In genomic region chr5:123087173-123088030, GRCh38 we compare ENCODE assay signal across 11 cellular contexts. TPM values are rescaled to one million over a fixed set of nuclear protein-coding genes. Genes with fewer than 3 reads are reported as not detected.
DNase-seq lines count a peak whose midpoint lies in the region; ATAC-seq and TF ChIP-seq lines count a peak whose summit lies in the region.
"Had no signal": no experiment of that assay in that cellular context is flagged by ENCODE, and none has a peak within 500 bp of the region (broad histone marks: within the 10 kb centered on the region; RNA-seq: fewer than 3 reads in every experiment).

No MANE protein-coding gene starts in this region.

- H3K4me3 Mint-ChIP-seq in mesothelial cell of epicardium: peak overlapping the region; percentile 91

- H3K36me3 Mint-ChIP-seq in mesothelial cell of epicardium: no peaks in the 10 kb centered on the region

- intact Hi-C loops in heart left ventricle (cut with DNase I) (loop anchor here in 2 of 10 donors (5.0 kb wide), 2 partner anchors 50 to 185 kb away; partner anchors contain the start of gene PPIC (in 1 of the 2)), right cardiac atrium (cut with DNase I) (no loop called here), ascending aorta (cut with DNase I) (loop anchor here (2.0 to 5.0 kb wide), 7 partner anchors 51 to 570 kb away; partner anchors contain the start of genes CEP120, PPIC, SNX2 and SNX24)

- peak overlapping the region in 8 of 12 donors; percentile 46 to 70 (median 52) for H3K4me3 ChIP-seq in heart left ventricle
- no peak overlapping the region for H3K4me3 ChIP-seq in right cardiac atrium (ENCODE audit: low read length)
- H3K4me3 ChIP-seq in ascending aorta: peak overlapping the region; percentile 71 to 97
- H3K4me3 ChIP-seq in thoracic aorta: peak overlapping the region; percentile 93

- H3K27me3 ChIP-seq in heart left ventricle (peaks cover 22 to 88% (median 50%) of the 10 kb centered on the region in 9 donors), right cardiac atrium (ENCODE audit: control insufficient read depth, insufficient read depth) (no peaks in the 10 kb centered on the region), ascending aorta (no peaks in the 10 kb centered on the region), thoracic aorta (replicated peaks; ENCODE audit: insufficient read depth) (no peaks in the 10 kb centered on the region), foreskin keratinocyte (peaks cover 98% of the 10 kb centered on the region)

- peaks cover 83% of the 10 kb centered on the region for H3K27me3 Mint-ChIP-seq in mesothelial cell of epicardium (ENCODE audit: low read depth)

- peaks cover 0 to 40% (median 19%) of the 10 kb centered on the region in 12 donors for H3K4me1 ChIP-seq in heart left ventricle
- peaks cover 4% of the 10 kb centered on the region for H3K4me1 ChIP-seq in right cardiac atrium (ENCODE audit: control insufficient read depth, insufficient read depth, low read length)
- H3K4me1 ChIP-seq in ascending aorta: no peaks in the 10 kb centered on the region
- peaks cover 2 to 12% of the 10 kb centered on the region in 2 donors for H3K4me1 ChIP-seq in thoracic aorta (ENCODE audit: control insufficient read depth in 1 of 2, low read depth in 2 of 2)
- H3K4me1 ChIP-seq in foreskin keratinocyte: no peaks in the 10 kb centered on the region

- TF ChIP-seq POLR2A in heart left ventricle (IDR thresholded peaks at IDR 0.05): no peak

- no peak overlapping the region for H3K27ac Mint-ChIP-seq in mesothelial cell of epicardium

- H3K9me3 ChIP-seq in heart left ventricle (no peaks in the 10 kb centered on the region), right cardiac atrium (ENCODE audit: control insufficient read depth, low read length) (no peaks in the 10 kb centered on the region), ascending aorta (no peaks in the 10 kb centered on the region), thoracic aorta (no peaks in the 10 kb centered on the region)

- no peak for ATAC-seq in heart left ventricle
- no peak for ATAC-seq in right cardiac atrium
- ATAC-seq in thoracic aorta (ENCODE audit: insufficient number of reproducible peaks, low FRiP score, low read depth): no peak
- ATAC-seq in foreskin keratinocyte: no peak

- no peaks in the 10 kb centered on the region for H3K36me3 ChIP-seq in heart left ventricle
- H3K36me3 ChIP-seq in ascending aorta: peaks cover 5 to 6% of the 10 kb centered on the region in 2 donors
- H3K36me3 ChIP-seq in thoracic aorta: no peaks in the 10 kb centered on the region
- H3K36me3 ChIP-seq: BLaER1 treated with 17β-estradiol and CSF1 and Interleukin-3, amounts not matched to agents 10 nM and 100 nM; brain microvascular endothelial cell had no signal

- TF ChIP-seq CTCF in heart left ventricle (IDR thresholded peaks at IDR 0.05) (no peak), ascending aorta (IDR thresholded peaks at IDR 0.05) (no peak), mesothelial cell of epicardium (IDR thresholded peaks at IDR 0.05; ENCODE audit: unreplicated experiment) (no peak), thoracic aorta (IDR thresholded peaks at IDR 0.05) (no peak), foreskin keratinocyte (conservative IDR thresholded peaks at IDR 0.05) (no peak)

- peaks cover 47% of the 10 kb centered on the region for H3K4me1 Mint-ChIP-seq in mesothelial cell of epicardium

- DNase-seq in heart left ventricle (peak in 1 of 5 donors; percentile 45), right cardiac atrium (no peak), ascending aorta (ENCODE audit: low spot score in 2 of 2) (no peak), mesothelial cell of epicardium (ENCODE audit: low spot score in 2 of 2, unreplicated experiment in 2 of 2) (no peak), thoracic aorta (ENCODE audit: low spot score) (no peak), LoVo (ENCODE audit: low spot score) (no peak), foreskin keratinocyte (no peak), AG20443 (ENCODE audit: low spot score) (no peak)
- DNase-seq: brain microvascular endothelial cell, NCI-H1694 treated with DMSO at 0.1 percent for 48 hours had no signal

- H3K9me3 Mint-ChIP-seq in mesothelial cell of epicardium: no peaks in the 10 kb centered on the region

- H3K27ac ChIP-seq in heart left ventricle (peak overlapping the region in 1 of 12 donors; percentile 62), right cardiac atrium (ENCODE audit: low read length) (no peak overlapping the region), ascending aorta (peak overlapping the region; percentile 95 to 99), thoracic aorta (peak overlapping the region; percentile 87 to 99), foreskin keratinocyte (no peak overlapping the region)
- H3K27ac ChIP-seq: BLaER1 treated with 17β-estradiol and CSF1 and Interleukin-3, amounts not matched to agents 10 nM and 100 nM; brain microvascular endothelial cell had no signal

- 22 to 43% (median 27%) methylated on average over 32 of the region's 32 CpGs for WGBS in heart left ventricle, 4 donors
- WGBS in right cardiac atrium: 44% methylated on average over 32 of the region's 32 CpGs

RNA-seq across cellular contexts. Expression of gene PRDM6, which starts 1.6 kb away (rescaled TPM):
- 1 to 10 TPM in 4 of 9 donors, under 1 TPM in 4, not detected in 1; 0.24 to 2.9 (median 0.97) TPM for total RNA-seq in heart left ventricle
- under 1 TPM; 0.28 to 0.34 TPM for polyA plus RNA-seq in heart left ventricle
- total RNA-seq in right cardiac atrium: 1 to 10 TPM in 3 of 4 donors, under 1 TPM in 1; 0.65 to 2.4 (median 1.5) TPM
- 0.48 TPM for polyA plus RNA-seq in right cardiac atrium
- 8.4 TPM for total RNA-seq in ascending aorta
- total RNA-seq in mesothelial cell of epicardium: 8.5 to 11.8 TPM (median 8.9 TPM) in 3 replicates
- 10 to 100 TPM; 37.9 to 44.8 TPM for total RNA-seq in thoracic aorta
- 0.07 TPM in 2 replicates for total RNA-seq in foreskin keratinocyte
- 0.01 TPM in 2 replicates for polyA plus RNA-seq in foreskin keratinocyte

RNA-seq across cellular contexts. Expression of gene PPIC, which starts 50.9 kb away (rescaled TPM):
- 10 to 100 TPM; 37.9 to 50.8 (median 43.1) TPM for total RNA-seq in heart left ventricle
- 10 to 100 TPM; 32.7 to 61.0 TPM for polyA plus RNA-seq in heart left ventricle
- total RNA-seq in right cardiac atrium: 10 to 100 TPM; 41.8 to 51.3 (median 42.8) TPM
- 47.3 TPM for polyA plus RNA-seq in right cardiac atrium
- total RNA-seq in ascending aorta: 29.3 TPM
- 44.8 to 50.0 TPM (median 44.9 TPM) in 3 replicates for total RNA-seq in mesothelial cell of epicardium
- 10 to 100 TPM; 37.6 to 78.0 TPM for total RNA-seq in thoracic aorta
- total RNA-seq in foreskin keratinocyte: 25.9 and 29.0 TPM in 2 replicates
- polyA plus RNA-seq in foreskin keratinocyte: 28.2 and 30.0 TPM in 2 replicates

Comparison
In these comparisons a context has a peak if more than half of its experiments do, and no peak if none do; other contexts are left out.
1. H3K27ac ChIP-seq: peak in ascending aorta (2 of 2) and thoracic aorta (2 of 2); none in right cardiac atrium (single experiment) and foreskin keratinocyte (single experiment).